Comparison of ENCODE assay signal across 15 cellular contexts in the genomic region with DNA sequence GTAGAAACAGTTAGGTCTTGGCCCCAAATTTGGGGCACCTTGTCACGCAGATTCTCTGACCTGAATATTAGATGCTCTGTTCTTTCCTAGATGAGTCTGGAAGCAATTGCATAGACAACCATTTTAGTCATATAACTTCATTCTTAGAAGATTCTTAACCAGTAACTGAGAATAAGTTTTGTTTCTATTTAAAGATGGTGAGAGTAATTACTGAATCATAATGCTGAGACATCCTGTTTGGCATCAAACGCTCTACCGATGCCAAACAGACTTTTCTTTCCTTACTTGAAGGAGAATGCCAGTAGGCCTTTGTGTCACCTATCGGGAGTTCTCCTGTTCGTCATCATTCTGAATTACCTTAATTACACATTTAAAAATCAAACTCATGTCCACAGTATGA.
"Had no signal": no experiment of that assay in that cellular context is flagged by ENCODE, and none has a peak within 500 bp of the region (broad histone marks: within the 10 kb centered on the region; RNA-seq: fewer than 3 reads in every experiment).

No MANE protein-coding gene starts in this region.

- H3K4me3 ChIP-seq: heart right ventricle, pancreas, thoracic aorta, vagina had no signal

- H3K36me3 ChIP-seq: heart right ventricle, neutrophil, pancreas, thoracic aorta, vagina, WERI-Rb-1 had no signal

- ATAC-seq: activated T-helper 17 cell treated with anti-CD3 and anti-CD28 coated beads, Interleukin-2, amount 50 U/mL, for 72 hours; heart right ventricle; left colon; pancreas; right cardiac atrium had no signal

- H3K27me3 ChIP-seq: heart right ventricle, neutrophil, pancreas, vagina had no signal

- DNase-seq: activated CD4-positive, CD25-positive, alpha-beta regulatory T cell treated with anti-CD3 and anti-CD28 coated beads, Interleukin-2, amount 50 U/mL, for 72 hours; activated naive CD4-positive, alpha-beta T cell; activated T-cell treated with anti-CD3 and anti-CD28 coated beads, Interleukin-2, amount 50 U/mL, for 24 hours; heart right ventricle; islet precursor cell; left colon; pancreas; right cardiac atrium; stimulated activated CD4-positive, alpha-beta T cell treated with anti-CD3 and anti-CD28 coated beads, Interleukin-4, amount 100 ng/mL, for 24 hours; stimulated activated naive CD4-positive, alpha-beta T cell treated with Interleukin-2 at 50 U/mL for 16 hours; WERI-Rb-1 had no signal

- H3K27ac ChIP-seq: heart right ventricle, neutrophil, pancreas, thoracic aorta, vagina, WERI-Rb-1 had no signal

- H3K4me1 ChIP-seq: heart right ventricle, pancreas, vagina had no signal

- H3K9me3 ChIP-seq: neutrophil, thoracic aorta, vagina had no signal
